In genomic region chr18:70450658-70451253, GRCh38 we compare ENCODE assay signal across 10 cellular contexts.
DNase-seq lines count a peak whose midpoint lies in the region; ATAC-seq and TF ChIP-seq lines count a peak whose summit lies in the region.
"Had no signal": no experiment of that assay in that cellular context is flagged by ENCODE, and none has a peak within 500 bp of the region (broad histone marks: within the 10 kb centered on the region; RNA-seq: fewer than 3 reads in every experiment).

No MANE protein-coding gene starts in this region.

- TF ChIP-seq RAD21 in Ishikawa (IDR thresholded peaks at IDR 0.05; ENCODE audit: low read depth) = peak; percentile 59

- ATAC-seq in lower lobe of right lung (no peak), GM21717 (IDR thresholded peaks at IDR 0.05; ENCODE audit: unreplicated experiment) (no peak), GM18868 (IDR thresholded peaks at IDR 0.05; ENCODE audit: unreplicated experiment) (no peak)

- H3K27me3 ChIP-seq in lower lobe of right lung (ENCODE audit: low read depth) = peaks cover 8% of the 10 kb centered on the region

- no peak for TF ChIP-seq EP300 in Ishikawa (IDR thresholded peaks at IDR 0.05; ENCODE audit: borderline replicate concordance)

- H3K27ac ChIP-seq in lower lobe of right lung = no peak overlapping the region

- no peak overlapping the region for H3K4me3 ChIP-seq in lower lobe of right lung
- H3K4me3 ChIP-seq: lung had no signal

- DNase-seq in DMS53 (lab: John Stamatoyannopoulos, UW) (peak; percentile 61), astrocyte of the hippocampus (ENCODE audit: low read depth, low spot score) (peak; percentile 26), lower lobe of right lung (no peak), G401 (ENCODE audit: low spot score) (no peak)
- no peak for DNase-seq in stimulated activated naive CD4-positive, alpha-beta T cell (lab: John Stamatoyannopoulos, UW)
- DNase-seq: activated naive CD8-positive, alpha-beta T cell treated with anti-CD3 and anti-CD28 coated beads, Interleukin-2, amount 10 ng/mL, durations not matched to agents 7 days and 5 days had no signal

- TF ChIP-seq CTCF in lower lobe of right lung (IDR thresholded peaks at IDR 0.05) = peak; percentile 24

- no peaks in the 10 kb centered on the region for H3K4me1 ChIP-seq in lower lobe of right lung

- no peaks in the 10 kb centered on the region for H3K36me3 ChIP-seq in lower lobe of right lung

- in situ Hi-C loops in G401 (cut with HindIII; ENCODE audit: low sequenced_read_pairs) = no loop called here

- no peaks in the 10 kb centered on the region for H3K9me3 ChIP-seq in lower lobe of right lung

- intact Hi-C loops in lower lobe of right lung (cut with DNase I) = no loop called here

TF ChIP-seq in Ishikawa, 13 proteins besides CTCF, POLR2A, EP300 and RAD21:
- no peak for TF ChIP-seq TAF1 (IDR thresholded peaks at IDR 0.05; ENCODE audit: low read depth)
- TF ChIP-seq NFIC (IDR thresholded peaks at IDR 0.05) = no peak
- no peak for TF ChIP-seq CREB1 (IDR thresholded peaks at IDR 0.05; ENCODE audit: low read depth)
- no peak for TF ChIP-seq REST (IDR thresholded peaks at IDR 0.05; ENCODE audit: low read depth)

Comparison
In these comparisons a context has a peak if more than half of its experiments do, and no peak if none do; other contexts are left out.
1. DNase-seq: peak in DMS53 (single experiment) and astrocyte of the hippocampus (single experiment); none in lower lobe of right lung (single experiment), G401 (single experiment) and stimulated activated naive CD4-positive, alpha-beta T cell (0 of 6).